21 cellular contexts compared by ENCODE assay signal in the genomic region with DNA sequence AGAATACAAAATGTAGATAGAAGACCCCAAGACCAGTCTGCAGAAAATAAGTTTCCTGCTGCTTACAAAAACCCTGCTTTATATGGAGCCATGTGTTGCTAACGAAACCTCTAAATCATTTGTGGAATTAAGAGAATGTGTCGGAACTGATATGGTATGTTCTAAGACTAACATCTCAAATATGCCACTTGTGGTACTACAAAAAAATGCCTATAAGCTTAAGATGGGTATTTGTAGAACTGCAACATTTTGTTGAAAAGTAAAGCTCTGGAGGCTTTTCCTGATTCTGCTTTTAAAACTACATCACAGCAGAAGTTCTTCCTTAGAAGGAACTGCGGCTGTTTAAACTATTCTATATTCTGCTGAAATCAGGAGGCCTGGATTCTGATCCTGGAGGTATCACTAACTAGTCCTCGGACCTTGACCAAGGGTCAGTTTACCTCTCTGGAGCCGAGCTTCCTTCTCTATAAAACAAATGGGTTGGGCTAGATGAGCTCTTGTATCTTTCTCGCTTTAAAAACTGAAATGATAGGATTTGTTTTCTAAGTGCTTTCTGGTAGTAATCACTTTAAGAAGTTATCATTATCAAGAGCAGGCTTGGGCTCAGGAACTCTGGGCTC.
DNase-seq lines count a peak whose midpoint lies in the region; ATAC-seq and TF ChIP-seq lines count a peak whose summit lies in the region.
"Had no signal": no experiment of that assay in that cellular context is flagged by ENCODE, and none has a peak within 500 bp of the region (broad histone marks: within the 10 kb centered on the region; RNA-seq: fewer than 3 reads in every experiment).

No MANE protein-coding gene starts in this region.

- H3K4me2 ChIP-seq in mesenchymal stem cell (ENCODE audit: low read length, poor library complexity, severe bottlenecking): no peak overlapping the region

- H3K4me3 ChIP-seq in cardiac fibroblast (replicated peaks in 1 of 2; ENCODE audit: low read depth in 2 of 2, low read length in 2 of 2) (no peak overlapping the region), mesenchymal stem cell (ENCODE audit: insufficient read depth in 1 of 2, low read depth in 1 of 2, low read length in 2 of 2) (no peak overlapping the region)
- H3K4me3 ChIP-seq: dorsolateral prefrontal cortex, ovary had no signal

- H3K14ac ChIP-seq in mesenchymal stem cell (ENCODE audit: low read length in 2 of 2): no peak overlapping the region

- H4K8ac ChIP-seq in mesenchymal stem cell (ENCODE audit: low read length): no peak overlapping the region

- no peak overlapping the region for H2AFZ ChIP-seq in mesenchymal stem cell (ENCODE audit: low read depth, low read length)

- H2BK15ac ChIP-seq in mesenchymal stem cell (ENCODE audit: low read depth, poor library complexity, severe bottlenecking): no peak overlapping the region

- H3K79me1 ChIP-seq in mesenchymal stem cell (replicated peaks; ENCODE audit: low read length, poor library complexity, severe bottlenecking): peaks cover 1% of the 10 kb centered on the region

- H2AK5ac ChIP-seq in mesenchymal stem cell (ENCODE audit: low read length, severe bottlenecking): peak overlapping the region; percentile 86

- no peak overlapping the region for H3K4ac ChIP-seq in mesenchymal stem cell (ENCODE audit: low read depth in 1 of 2, low read length in 2 of 2)

- H4K91ac ChIP-seq in mesenchymal stem cell (ENCODE audit: low read length): no peak overlapping the region

- ATAC-seq in HG02759 (IDR thresholded peaks at IDR 0.05; ENCODE audit: unreplicated experiment): no peak
- ATAC-seq: CD8-positive, alpha-beta T cell had no signal

- H3K18ac ChIP-seq in mesenchymal stem cell (ENCODE audit: low read depth in 1 of 2, low read length in 2 of 2): peak overlapping the region in 1 of 2 experiments; percentile 31

- peaks cover 0 to 20% of the 10 kb centered on the region in 2 experiments for H3K36me3 ChIP-seq in mesenchymal stem cell (ENCODE audit: control insufficient read depth in 1 of 2, insufficient read depth in 2 of 2, low read depth in 1 of 2, low read length in 2 of 2)
- H3K36me3 ChIP-seq: ovary had no signal

- no peak overlapping the region for H2BK12ac ChIP-seq in mesenchymal stem cell (ENCODE audit: low read length in 2 of 2)

- peak overlapping the region; percentile 22 for H2BK120ac ChIP-seq in mesenchymal stem cell (ENCODE audit: low read depth, low read length)

- peaks cover 9% of the 10 kb centered on the region for H3K4me1 ChIP-seq in mesenchymal stem cell (ENCODE audit: control insufficient read depth, insufficient read depth, low read depth, low read length)

- WGBS in mesenchymal stem cell: 50% methylated on average over 4 of the region's 6 CpGs

- H3K23ac ChIP-seq in mesenchymal stem cell (ENCODE audit: low read length in 2 of 2): no peak overlapping the region

- peak overlapping the region; percentile 98 for H3K27ac ChIP-seq in mesenchymal stem cell (ENCODE audit: low read length, poor library complexity, severe bottlenecking)
- H3K27ac ChIP-seq: dorsolateral prefrontal cortex, ovary had no signal

- no peak for TF ChIP-seq CTCF in cardiac fibroblast (IDR thresholded peaks at IDR 0.05; ENCODE audit: low read depth, low read length)

- no peak overlapping the region for H3K9ac ChIP-seq in mesenchymal stem cell (ENCODE audit: low read length)

- DNase-seq in A172 (ENCODE audit: low spot score) (peak; percentile 94), HS-5 (ENCODE audit: low read depth) (peak; percentile 47), cardiac fibroblast (ENCODE audit: low read depth in 2 of 2) (peak; percentile 74 to 77), mesenchymal stem cell (peak; percentile 73), DMS53 treated with DMSO at 0.1 percent for 48 hours (lab: John Stamatoyannopoulos, UW; ENCODE audit: unreplicated experiment) (no peak), germinal center (ENCODE audit: low spot score) (no peak)
- DNase-seq in stimulated activated CD4-positive, alpha-beta T cell treated with anti-CD3 and anti-CD28 coated beads, Interleukin-4, amount 100 ng/mL, for 4 hours: no peak
- DNase-seq: 8988T; activated effector memory CD4-positive, alpha-beta T cell treated with anti-CD3 and anti-CD28 coated beads, Interleukin-2, amount 50 U/mL, for 16 hours; anterior cingulate cortex; CD8-positive, alpha-beta T cell; dorsolateral prefrontal cortex; erythroblast; H7; left cardiac atrium; NCI-H1694; NCI-H446; ovary; SIG-M5; stimulated activated naive CD4-positive, alpha-beta T cell treated with Interleukin-2 at 50 U/mL for 16 hours had no signal

- H2BK5ac ChIP-seq in mesenchymal stem cell (ENCODE audit: low read depth, low read length, poor library complexity, severe bottlenecking): peak overlapping the region; percentile 95

- H3K9me3 ChIP-seq in mesenchymal stem cell (ENCODE audit: control insufficient read depth, low read length): peaks cover 1% of the 10 kb centered on the region
- H3K9me3 ChIP-seq: ovary had no signal

- no peaks in the 10 kb centered on the region for H3K27me3 ChIP-seq in mesenchymal stem cell (ENCODE audit: control insufficient read depth in 1 of 2, insufficient read depth in 1 of 2, low read length in 2 of 2)
- H3K27me3 ChIP-seq: dorsolateral prefrontal cortex, ovary had no signal

Comparison
In these comparisons a context has a peak if more than half of its experiments do, and no peak if none do; other contexts are left out.
1. DNase-seq: peak in A172 (single experiment), HS-5 (single experiment), cardiac fibroblast (2 of 2) and mesenchymal stem cell (single experiment); none in stimulated activated CD4-positive, alpha-beta T cell treated with anti-CD3 and anti-CD28 coated beads, Interleukin-4, amount 100 ng/mL, for 4 hours (0 of 2), DMS53 treated with DMSO at 0.1 percent for 48 hours (single experiment) and germinal center (single experiment).